20 cellular contexts compared by ENCODE assay signal in genomic region chr14:59217011-59217410, GRCh38. TPM values are rescaled to one million over a fixed set of nuclear protein-coding genes. Genes with fewer than 3 reads are reported as not detected.
DNase-seq lines count a peak whose midpoint lies in the region; ATAC-seq, FAIRE-seq and TF ChIP-seq lines count a peak whose summit lies in the region.
"Had no signal": no experiment of that assay in that cellular context is flagged by ENCODE, and none has a peak within 500 bp of the region (broad histone marks: within the 10 kb centered on the region; RNA-seq: fewer than 3 reads in every experiment).

No MANE protein-coding gene starts in this region.

- H3K27me3 ChIP-seq in GM23338 (ENCODE audit: insufficient read depth) (no peaks in the 10 kb centered on the region), astrocyte (ENCODE audit: insufficient read depth, low read length) (no peaks in the 10 kb centered on the region), stomach smooth muscle (ENCODE audit: control insufficient read depth in 1 of 2, insufficient read depth in 2 of 2, low read length in 2 of 2) (no peaks in the 10 kb centered on the region)

- no peak overlapping the region for H3K9ac ChIP-seq in astrocyte (ENCODE audit: low read length)
- H3K9ac ChIP-seq in stomach smooth muscle (ENCODE audit: low read length in 2 of 2): no peak overlapping the region

- H3K79me2 ChIP-seq in GM23338 (replicated peaks; ENCODE audit: insufficient read depth) (peaks cover 68% of the 10 kb centered on the region), astrocyte (ENCODE audit: insufficient read depth, low read length) (peaks cover 70% of the 10 kb centered on the region)

- peak overlapping the region; percentile 16; the same call in 1 of the 2 replicates for H3K27ac Mint-ChIP-seq in GM23338
- H3K27ac Mint-ChIP-seq in astrocyte (ENCODE audit: unreplicated experiment): no peak overlapping the region
- peak overlapping the region; percentile 76 for H3K27ac Mint-ChIP-seq in mesothelial cell of epicardium
- no peak overlapping the region for H3K27ac Mint-ChIP-seq in activated CD8-positive, alpha-beta T cell treated with anti-CD3 and anti-CD28 coated beads, Interleukin-2, amount 10 ng/mL, durations not matched to agents 7 days and 5 days
- H3K27ac Mint-ChIP-seq in activated CD4-positive, alpha-beta T cell treated with anti-CD3 and anti-CD28 coated beads for 36 hours: no peak overlapping the region

- no peaks in the 10 kb centered on the region; the same call in none of the 2 replicates for H4K20me1 ChIP-seq in GM23338 (replicated peaks; ENCODE audit: insufficient read depth)
- peaks cover 50% of the 10 kb centered on the region for H4K20me1 ChIP-seq in astrocyte (ENCODE audit: insufficient read depth, low read length)

- H3K9me3 ChIP-seq in astrocyte (ENCODE audit: insufficient read depth, low read depth, low read length) (no peaks in the 10 kb centered on the region), stomach smooth muscle (ENCODE audit: control insufficient read depth in 2 of 2, low read length in 2 of 2) (no peaks in the 10 kb centered on the region)

- no peak for ATAC-seq in GM23338
- ATAC-seq in activated CD8-positive, alpha-beta T cell treated with anti-CD3 and anti-CD28 coated beads, Interleukin-2, amount 10 ng/mL, durations not matched to agents 7 days and 5 days: no peak
- no peak for ATAC-seq in activated CD4-positive, alpha-beta T cell treated with anti-CD3 and anti-CD28 coated beads for 36 hours
- ATAC-seq: K562 had no signal

- peaks cover 40% of the 10 kb centered on the region for H3K4me1 Mint-ChIP-seq in GM23338
- H3K4me1 Mint-ChIP-seq in astrocyte (ENCODE audit: low read depth, unreplicated experiment): peaks cover 39% of the 10 kb centered on the region
- H3K4me1 Mint-ChIP-seq in mesothelial cell of epicardium: peaks cover 21% of the 10 kb centered on the region
- peaks cover 2% of the 10 kb centered on the region for H3K4me1 Mint-ChIP-seq in activated CD8-positive, alpha-beta T cell treated with anti-CD3 and anti-CD28 coated beads, Interleukin-2, amount 10 ng/mL, durations not matched to agents 7 days and 5 days (ENCODE audit: low read depth)
- H3K4me1 Mint-ChIP-seq in activated CD4-positive, alpha-beta T cell treated with anti-CD3 and anti-CD28 coated beads for 36 hours: no peaks in the 10 kb centered on the region

- H3K27ac ChIP-seq in GM23338 (ENCODE audit: low read depth) (no peak overlapping the region), astrocyte (ENCODE audit: low read depth, low read length) (no peak overlapping the region), stomach smooth muscle (ENCODE audit: low read length) (peak overlapping the region; percentile 12)
- H3K27ac ChIP-seq: PC-9 had no signal

- H3K9me3 Mint-ChIP-seq in GM23338 (no peaks in the 10 kb centered on the region), astrocyte (ENCODE audit: unreplicated experiment) (no peaks in the 10 kb centered on the region), mesothelial cell of epicardium (peaks cover 11% of the 10 kb centered on the region)
- no peaks in the 10 kb centered on the region for H3K9me3 Mint-ChIP-seq in activated CD8-positive, alpha-beta T cell treated with anti-CD3 and anti-CD28 coated beads, Interleukin-2, amount 10 ng/mL, durations not matched to agents 7 days and 5 days (ENCODE audit: insufficient read depth)
- no peaks in the 10 kb centered on the region for H3K9me3 Mint-ChIP-seq in activated CD4-positive, alpha-beta T cell treated with anti-CD3 and anti-CD28 coated beads for 36 hours (ENCODE audit: low read depth)

- H3K27me3 Mint-ChIP-seq in GM23338 (ENCODE audit: insufficient read depth, low read depth, poor library complexity) (peaks cover 4% of the 10 kb centered on the region), astrocyte (ENCODE audit: low read depth, unreplicated experiment) (no peaks in the 10 kb centered on the region), mesothelial cell of epicardium (ENCODE audit: low read depth) (no peaks in the 10 kb centered on the region)
- H3K27me3 Mint-ChIP-seq in activated CD8-positive, alpha-beta T cell treated with anti-CD3 and anti-CD28 coated beads, Interleukin-2, amount 10 ng/mL, durations not matched to agents 7 days and 5 days (ENCODE audit: low read depth): no peaks in the 10 kb centered on the region
- H3K27me3 Mint-ChIP-seq in activated CD4-positive, alpha-beta T cell treated with anti-CD3 and anti-CD28 coated beads for 36 hours: no peaks in the 10 kb centered on the region

- TF ChIP-seq CTCF in GM23338 (conservative IDR thresholded peaks at IDR 0.05; ENCODE audit: low read depth in 2 of 2): no peak
- no peak for TF ChIP-seq CTCF in astrocyte (IDR thresholded peaks at IDR 0.05; ENCODE audit: insufficient read depth, low read depth, low read length)
- no peak for TF ChIP-seq CTCF in mesothelial cell of epicardium (IDR thresholded peaks at IDR 0.05; ENCODE audit: unreplicated experiment)

- DNase-seq in GM23338 (ENCODE audit: low spot score) (no peak), astrocyte (ENCODE audit: low read depth) (peak; percentile 45), mesothelial cell of epicardium (ENCODE audit: low spot score in 2 of 2, unreplicated experiment in 2 of 2) (no peak), GM19238 (ENCODE audit: insufficient read length, low spot score) (no peak)
- DNase-seq in activated CD8-positive, alpha-beta T cell treated with anti-CD3 and anti-CD28 coated beads, Interleukin-2, amount 10 ng/mL, durations not matched to agents 7 days and 5 days: no peak
- DNase-seq in activated CD4-positive, alpha-beta T cell treated with anti-CD3 and anti-CD28 coated beads for 36 hours: no peak
- DNase-seq: COR-L47, GF-D8, GOT3, MV-4-11, NCI-H1417, NCI-H2029, NCI-H2171 treated with DMSO at 0.1 percent for 48 hours, NCI-H510A, PC-9 had no signal

- H3F3A ChIP-seq in GM23338 (replicated peaks; ENCODE audit: low read depth): no peaks in the 10 kb centered on the region

- H3K9me2 ChIP-seq in GM23338 (ENCODE audit: insufficient read depth): peaks cover 20% of the 10 kb centered on the region

- CTCF ChIA-PET in activated CD8-positive, alpha-beta T cell treated with anti-CD3 and anti-CD28 coated beads, Interleukin-2, amount 10 ng/mL, durations not matched to agents 7 days and 5 days (lab: Charles Lee): no interaction called here
- CTCF ChIA-PET in activated CD4-positive, alpha-beta T cell treated with anti-CD3 and anti-CD28 coated beads for 36 hours (lab: Charles Lee): no interaction called here

- FAIRE-seq in astrocyte (lab: Jason Lieb, UNC): no peak
- FAIRE-seq: GM12891, GM18507, K562 had no signal

- H3K4me2 ChIP-seq in GM23338 (no peak overlapping the region), astrocyte (ENCODE audit: low read length) (no peak overlapping the region)
- H3K4me2 ChIP-seq: PC-9 had no signal

- intact Hi-C loops in activated CD4-positive, alpha-beta T cell treated with anti-CD3 and anti-CD28 coated beads for 36 hours (cut with DNase I, micrococcal nuclease): no loop called here

- H3K4me3 Mint-ChIP-seq in GM23338 (no peak overlapping the region), astrocyte (ENCODE audit: unreplicated experiment) (no peak overlapping the region), mesothelial cell of epicardium (no peak overlapping the region)
- H3K4me3 Mint-ChIP-seq in activated CD8-positive, alpha-beta T cell treated with anti-CD3 and anti-CD28 coated beads, Interleukin-2, amount 10 ng/mL, durations not matched to agents 7 days and 5 days: no peak overlapping the region
- no peak overlapping the region for H3K4me3 Mint-ChIP-seq in activated CD4-positive, alpha-beta T cell treated with anti-CD3 and anti-CD28 coated beads for 36 hours
- H3K4me3 Mint-ChIP-seq: CD14-positive monocyte had no signal

- H3K4me3 ChIP-seq in GM23338 (no peak overlapping the region), astrocyte (ENCODE audit: insufficient read depth, low read depth, low read length) (no peak overlapping the region), stomach smooth muscle (ENCODE audit: low read length in 2 of 2) (no peak overlapping the region)
- H3K4me3 ChIP-seq: K562, PC-9 had no signal

- H3K36me3 ChIP-seq in GM23338 (ENCODE audit: insufficient read depth): no peaks in the 10 kb centered on the region
- H3K36me3 ChIP-seq in astrocyte (ENCODE audit: insufficient read depth, low read length): no peaks in the 10 kb centered on the region
- H3K36me3 ChIP-seq in stomach smooth muscle (ENCODE audit: control insufficient read depth in 2 of 2, insufficient read depth in 2 of 2, low read length in 2 of 2): no peaks in the 10 kb centered on the region

- no peak overlapping the region for H2AFZ ChIP-seq in GM23338
- H2AFZ ChIP-seq in astrocyte (ENCODE audit: low read depth, low read length): no peak overlapping the region
- H2AFZ ChIP-seq: PC-9 had no signal

- H3K4me1 ChIP-seq in GM23338 (ENCODE audit: insufficient read depth) (peaks cover 37% of the 10 kb centered on the region), astrocyte (ENCODE audit: insufficient read depth, low read length) (peaks cover 5% of the 10 kb centered on the region), stomach smooth muscle (ENCODE audit: control insufficient read depth, insufficient read depth, low read length) (peaks cover 62% of the 10 kb centered on the region)

- POLR2A ChIA-PET in activated CD8-positive, alpha-beta T cell treated with anti-CD3 and anti-CD28 coated beads, Interleukin-2, amount 10 ng/mL, durations not matched to agents 7 days and 5 days (lab: Charles Lee): no interaction called here
- POLR2A ChIA-PET in activated CD4-positive, alpha-beta T cell treated with anti-CD3 and anti-CD28 coated beads for 36 hours (lab: Charles Lee): no interaction called here

- H3K36me3 Mint-ChIP-seq in GM23338 (ENCODE audit: low read depth) (no peaks in the 10 kb centered on the region), astrocyte (ENCODE audit: low read depth, unreplicated experiment) (peaks cover 4% of the 10 kb centered on the region), mesothelial cell of epicardium (peaks cover 9% of the 10 kb centered on the region)
- H3K36me3 Mint-ChIP-seq in activated CD8-positive, alpha-beta T cell treated with anti-CD3 and anti-CD28 coated beads, Interleukin-2, amount 10 ng/mL, durations not matched to agents 7 days and 5 days (ENCODE audit: low read depth): no peaks in the 10 kb centered on the region
- no peaks in the 10 kb centered on the region for H3K36me3 Mint-ChIP-seq in activated CD4-positive, alpha-beta T cell treated with anti-CD3 and anti-CD28 coated beads for 36 hours (ENCODE audit: low read depth)
- H3K36me3 Mint-ChIP-seq: CD14-positive monocyte had no signal

TF ChIP-seq in GM23338, 12 proteins besides CTCF, POLR2A, EP300 and RAD21 (continues in another document):
- TF ChIP-seq NANOG (IDR thresholded peaks at IDR 0.05; ENCODE audit: borderline replicate concordance): no peak
- no peak for TF ChIP-seq EZH2 (IDR thresholded peaks at IDR 0.05; ENCODE audit: low read depth, unreplicated experiment)

RNA-seq across cellular contexts. Expression of gene DAAM1, which starts 28.5 kb away (rescaled TPM):
- 36.3 and 51.1 TPM in 2 replicates for total RNA-seq in GM23338 (2014; rRNA removed; shearing (Covaris generic))
- 28.4 and 42.1 TPM in 2 replicates for polyA plus RNA-seq in GM23338 (2016; fragmentation: Nextera tagmentation; extraction: Ambion mirVana)
- 38.0 and 44.8 TPM in 2 replicates for total RNA-seq in astrocyte
- 35.3 to 44.8 TPM (median 44.2 TPM) in 3 replicates for total RNA-seq in mesothelial cell of epicardium
- 10 to 100 TPM; 20.4 to 24.9 TPM for total RNA-seq in activated CD8-positive, alpha-beta T cell treated with anti-CD3 and anti-CD28 coated beads, Interleukin-2, amount 10 ng/mL, durations not matched to agents 7 days and 5 days
- 10 to 100 TPM; 11.3 to 11.7 TPM for total RNA-seq in activated CD4-positive, alpha-beta T cell treated with anti-CD3 and anti-CD28 coated beads for 36 hours

Comparison
In these comparisons a context has a peak if more than half of its experiments do, and no peak if none do; other contexts are left out.
1. H3K27ac Mint-ChIP-seq: peak in GM23338 (single experiment) and mesothelial cell of epicardium (single experiment); none in astrocyte (single experiment), activated CD8-positive, alpha-beta T cell treated with anti-CD3 and anti-CD28 coated beads, Interleukin-2, amount 10 ng/mL, durations not matched to agents 7 days and 5 days (single experiment) and activated CD4-positive, alpha-beta T cell treated with anti-CD3 and anti-CD28 coated beads for 36 hours (single experiment).